18 cellular contexts compared by ENCODE assay signal in the genomic region with DNA sequence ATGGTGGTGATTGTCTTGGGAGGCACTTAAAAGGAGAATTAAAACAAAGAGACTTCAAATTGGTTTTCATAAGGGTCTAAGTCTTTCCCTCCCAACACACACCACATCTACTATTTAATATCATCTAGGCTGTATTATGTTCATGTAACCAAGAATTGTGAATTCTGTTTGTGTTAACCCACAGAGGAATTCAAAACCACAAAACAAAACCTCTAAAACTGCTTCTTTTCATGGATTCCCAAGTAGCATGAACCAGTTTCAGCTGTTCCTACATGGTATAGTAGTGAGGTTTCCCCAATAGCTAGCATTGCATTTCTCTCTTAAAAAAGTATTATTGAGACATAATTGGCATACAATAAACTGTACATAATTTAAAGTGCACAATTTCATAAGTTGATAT.
"Had no signal": no experiment of that assay in that cellular context is flagged by ENCODE, and none has a peak within 500 bp of the region (broad histone marks: within the 10 kb centered on the region; RNA-seq: fewer than 3 reads in every experiment).

No MANE protein-coding gene starts in this region.

- ATAC-seq: gastroesophageal sphincter; left lobe of liver; mucosa of descending colon; natural killer cell; sciatic nerve; stimulated activated naive B cell treated with anti-CD40 and anti-IgM and Interleukin-4, amounts not matched to agents 10 μg/mL and 1 μg/mL and 100 μg/mL, for 72 hours; stimulated activated naive CD8-positive, alpha-beta T cell treated with anti-CD3 and anti-CD28 coated beads, Interleukin-15, amount 100 ng/mL, for 72 hours had no signal

- H3K27me3 ChIP-seq: dorsolateral prefrontal cortex, testis, tibial nerve had no signal

- H3K4me1 ChIP-seq: gastroesophageal sphincter, testis, tibial nerve had no signal

- H3K4me3 ChIP-seq: dorsolateral prefrontal cortex, gastroesophageal sphincter, mucosa of descending colon, skin epidermis, testis, tibial nerve had no signal

- H3K36me3 ChIP-seq: gastroesophageal sphincter, tibial nerve had no signal

- DNase-seq: cortex of kidney; dorsolateral prefrontal cortex; effector CD8-positive, alpha-beta T cell; glutamatergic neuron; islet precursor cell; mucosa of descending colon; natural killer cell; posterior cingulate gyrus; stimulated activated CD4-positive, alpha-beta T cell treated with anti-CD3 and anti-CD28 coated beads, Interleukin-2, amount 100 ng/mL, for 24 hours; stimulated activated CD4-positive, alpha-beta T cell treated with anti-CD3 and anti-CD28 coated beads, Interleukin-4, amount 100 ng/mL, for 4 hours; stimulated activated naive B cell treated with anti-CD40 and anti-IgM and Interleukin-4, amounts not matched to agents 10 μg/mL and 1 μg/mL and 100 μg/mL, for 72 hours; stimulated activated naive CD8-positive, alpha-beta T cell treated with anti-CD3 and anti-CD28 coated beads, Interleukin-15, amount 100 ng/mL, for 72 hours; testis had no signal

- H3K27ac ChIP-seq: dorsolateral prefrontal cortex, gastroesophageal sphincter, skin epidermis, testis, tibial nerve had no signal

- H3K9me3 ChIP-seq: gastroesophageal sphincter, mucosa of descending colon, testis, tibial nerve had no signal
